ENCODE assay signal across 8 cellular contexts in the genomic region with DNA sequence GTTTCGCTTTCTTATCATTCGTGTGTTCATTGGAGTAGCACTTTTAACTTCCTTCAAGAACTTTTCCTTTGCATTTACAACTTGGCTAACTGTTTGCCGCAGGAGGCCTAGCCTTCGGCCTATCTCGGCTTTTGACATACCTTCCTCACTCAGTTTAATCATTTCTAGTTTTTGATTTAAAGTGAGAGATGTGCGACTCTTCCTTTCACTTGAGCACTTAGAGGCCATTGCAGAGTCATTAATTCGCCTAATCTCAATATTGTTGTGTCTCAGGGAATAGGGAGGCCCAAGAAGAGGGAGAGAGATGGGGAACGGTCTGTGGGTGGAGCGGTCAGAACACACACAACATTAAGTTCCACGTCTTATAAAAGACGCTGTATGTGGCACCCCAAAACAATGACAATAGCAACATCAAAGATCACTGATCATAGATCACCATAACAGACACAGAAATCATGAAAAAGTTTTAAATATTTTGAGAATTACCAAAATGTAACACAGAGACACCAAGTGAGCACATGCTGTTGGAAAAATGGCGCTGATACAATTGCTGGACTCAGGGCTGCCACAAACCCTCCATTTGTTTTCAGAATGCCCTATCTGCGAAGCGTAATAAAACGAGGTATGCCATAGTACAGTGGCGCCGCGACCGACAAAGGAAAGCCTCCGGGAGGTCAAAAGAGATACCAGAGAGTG. TPM values are rescaled to one million over a fixed set of nuclear protein-coding genes. Genes with fewer than 3 reads are reported as not detected.
DNase-seq lines count a peak whose midpoint lies in the region; ATAC-seq and TF ChIP-seq lines count a peak whose summit lies in the region.

No MANE protein-coding gene starts in this region.

- no peak for TF ChIP-seq POLR2A in esophagus muscularis mucosa (IDR thresholded peaks at IDR 0.05; ENCODE audit: low read depth)

- H3K9ac ChIP-seq in rectal smooth muscle tissue (ENCODE audit: low read length), result peak overlapping the region; percentile 93

- no peaks in the 10 kb centered on the region for H3K9me3 ChIP-seq in esophagus muscularis mucosa

- peak overlapping the region; percentile 85 to 97 (median 94) for H3K4me3 ChIP-seq in esophagus muscularis mucosa
- H3K4me3 ChIP-seq in rectal smooth muscle tissue (ENCODE audit: low read length), result peak overlapping the region; percentile 88

- intact Hi-C loops in esophagus muscularis mucosa (cut with DNase I), result no loop called here

- H3K27me3 ChIP-seq in esophagus muscularis mucosa (no peaks in the 10 kb centered on the region), rectal smooth muscle tissue (ENCODE audit: control insufficient read depth, insufficient read depth, low read length) (no peaks in the 10 kb centered on the region)

- TF ChIP-seq EP300 in esophagus muscularis mucosa (IDR thresholded peaks at IDR 0.05), result no peak

- CTCF ChIA-PET in RWPE1 (lab: Yijun Ruan, JAX), result interaction anchor here (1.2 kb wide), 1 partner anchor 10 kb away, joined by 3 read pairs; no protein-coding TSS in a partner anchor
- CTCF ChIA-PET in HEK293T (lab: Yijun Ruan, JAX), result no interaction called here

- 45% methylated on average over 20 of the region's 20 CpGs for WGBS in esophagus muscularis mucosa

- DNase-seq in HCEC 1CT, result peak; percentile 7
- DNase-seq in RWPE1 (ENCODE audit: low spot score), result no peak
- no peak for DNase-seq in esophagus muscularis mucosa (ENCODE audit: extremely low spot score)
- DNase-seq in HEK293T (ENCODE audit: extremely low spot score), result no peak
- DNase-seq in AG08395 (ENCODE audit: low spot score), result no peak
- DNase-seq in SIG-M5 treated with dmso at 0.1 percent for 504 hours (lab: John Stamatoyannopoulos, UW; ENCODE audit: unreplicated experiment), result no peak

- peaks cover 0 to 13% (median 3%) of the 10 kb centered on the region in 4 donors for H3K36me3 ChIP-seq in esophagus muscularis mucosa
- peaks cover 4% of the 10 kb centered on the region for H3K36me3 ChIP-seq in rectal smooth muscle tissue (ENCODE audit: control insufficient read depth, insufficient read depth, low read length)

- H3K4me1 ChIP-seq in esophagus muscularis mucosa (peaks cover 16 to 46% (median 41%) of the 10 kb centered on the region in 4 donors), rectal smooth muscle tissue (ENCODE audit: control insufficient read depth, insufficient read depth, low read length) (peaks cover 7% of the 10 kb centered on the region)

- POLR2A ChIA-PET in RWPE1 (lab: Yijun Ruan, JAX; ENCODE audit: low non-redundant PET), result no interaction called here
- POLR2A ChIA-PET in HEK293T (lab: Yijun Ruan, JAX), result interaction anchor here (0.8 to 1.6 kb wide), 10 partner anchors 7 to 83 kb away, joined by 3 to 8 read pairs (median 5); a partner anchor contains a TSS

- ATAC-seq in GM18498 (IDR thresholded peaks at IDR 0.05; ENCODE audit: unreplicated experiment), result no peak

- TF ChIP-seq CTCF in RWPE1 (conservative IDR thresholded peaks at IDR 0.05; ENCODE audit: low read depth), result no peak
- no peak for TF ChIP-seq CTCF in esophagus muscularis mucosa (IDR thresholded peaks at IDR 0.05)

- peak overlapping the region; percentile 95 for H3K27ac ChIP-seq in RWPE1
- peak overlapping the region; percentile 97 to 99 (median 98) for H3K27ac ChIP-seq in esophagus muscularis mucosa (replicated peaks in 1 of 4)
- H3K27ac ChIP-seq in rectal smooth muscle tissue (ENCODE audit: low read depth, low read length), result peak overlapping the region; percentile 92

TF ChIP-seq in HEK293T, 16 proteins besides CTCF, POLR2A, EP300 and RAD21:
- TF ChIP-seq ZNF384 (IDR thresholded peaks at IDR 0.05) (no peak), CTBP1 (IDR thresholded peaks at IDR 0.05; ENCODE audit: borderline replicate concordance) (no peak)
- TF ChIP-seq, protein P1, sequence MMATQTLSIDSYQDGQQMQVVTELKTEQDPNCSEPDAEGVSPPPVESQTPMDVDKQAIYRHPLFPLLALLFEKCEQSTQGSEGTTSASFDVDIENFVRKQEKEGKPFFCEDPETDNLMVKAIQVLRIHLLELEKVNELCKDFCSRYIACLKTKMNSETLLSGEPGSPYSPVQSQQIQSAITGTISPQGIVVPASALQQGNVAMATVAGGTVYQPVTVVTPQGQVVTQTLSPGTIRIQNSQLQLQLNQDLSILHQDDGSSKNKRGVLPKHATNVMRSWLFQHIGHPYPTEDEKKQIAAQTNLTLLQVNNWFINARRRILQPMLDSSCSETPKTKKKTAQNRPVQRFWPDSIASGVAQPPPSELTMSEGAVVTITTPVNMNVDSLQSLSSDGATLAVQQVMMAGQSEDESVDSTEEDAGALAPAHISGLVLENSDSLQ (IDR thresholded peaks at IDR 0.05), result no peak

RNA-seq across cellular contexts. Expression of a gene that starts 0.6 kb away (rescaled TPM):
- total RNA-seq in esophagus muscularis mucosa, result 1 to 10 TPM; 1.2 to 1.7 (median 1.6) TPM

RNA-seq across cellular contexts. Expression of a gene that starts 0.7 kb away (rescaled TPM):
- 10 to 100 TPM; 37.0 to 55.8 (median 44.2) TPM for total RNA-seq in esophagus muscularis mucosa

RNA-seq across cellular contexts. Expression of a gene that starts 10.3 kb away (rescaled TPM):
- total RNA-seq in esophagus muscularis mucosa, result not detected

RNA-seq across cellular contexts. Expression of a gene that starts 23.8 kb away (rescaled TPM):
- total RNA-seq in esophagus muscularis mucosa, result not detected

RNA-seq across cellular contexts. Expression of a gene that starts 29.6 kb away (rescaled TPM):
- total RNA-seq in esophagus muscularis mucosa, result not detected
